17 cellular contexts compared by ENCODE assay signal in genomic region chr12:64456119-64456518, GRCh38. TPM values are rescaled to one million over a fixed set of nuclear protein-coding genes. Genes with fewer than 3 reads are reported as not detected.
DNase-seq lines count a peak whose midpoint lies in the region; ATAC-seq and TF ChIP-seq lines count a peak whose summit lies in the region.
"Had no signal": no experiment of that assay in that cellular context is flagged by ENCODE, and none has a peak within 500 bp of the region (broad histone marks: within the 10 kb centered on the region; RNA-seq: fewer than 3 reads in every experiment).

No MANE protein-coding gene starts in this region.

- peak overlapping the region; percentile 47 for H3K27ac Mint-ChIP-seq in activated CD4-positive, alpha-beta T cell treated with anti-CD3 and anti-CD28 coated beads, Interleukin-2, amount 10 ng/mL, durations not matched to agents 24 days and 14 days
- H3K27ac Mint-ChIP-seq in HFFc6 (peak overlapping the region; percentile 12), glutamatergic neuron (ENCODE audit: unreplicated experiment) (no peak overlapping the region)
- peak overlapping the region; percentile 23 for H3K27ac Mint-ChIP-seq in activated naive CD8-positive, alpha-beta T cell treated with anti-CD3 and anti-CD28 coated beads, Interleukin-2, amount 10 ng/mL, durations not matched to agents 7 days and 5 days

- POLR2A ChIA-PET in activated naive CD8-positive, alpha-beta T cell treated with anti-CD3 and anti-CD28 coated beads, Interleukin-2, amount 10 ng/mL, durations not matched to agents 7 days and 5 days (lab: Charles Lee), result interaction anchor here (0.8 to 1.3 kb wide), 2 partner anchors 8 to 12 kb away, joined by 3 to 5 read pairs; no protein-coding TSS in a partner anchor

- peaks cover 48% of the 10 kb centered on the region for H3K4me1 Mint-ChIP-seq in activated CD4-positive, alpha-beta T cell treated with anti-CD3 and anti-CD28 coated beads, Interleukin-2, amount 10 ng/mL, durations not matched to agents 24 days and 14 days
- peaks cover 68% of the 10 kb centered on the region for H3K4me1 Mint-ChIP-seq in HFFc6 (ENCODE audit: low read depth)
- H3K4me1 Mint-ChIP-seq in activated naive CD8-positive, alpha-beta T cell treated with anti-CD3 and anti-CD28 coated beads, Interleukin-2, amount 10 ng/mL, durations not matched to agents 7 days and 5 days, result peaks cover 41% of the 10 kb centered on the region
- peaks cover 19% of the 10 kb centered on the region for H3K4me1 Mint-ChIP-seq in glutamatergic neuron (ENCODE audit: low read depth, unreplicated experiment)

- peaks cover 24% of the 10 kb centered on the region for H3K36me3 Mint-ChIP-seq in activated CD4-positive, alpha-beta T cell treated with anti-CD3 and anti-CD28 coated beads, Interleukin-2, amount 10 ng/mL, durations not matched to agents 24 days and 14 days (ENCODE audit: low read depth)
- H3K36me3 Mint-ChIP-seq in HFFc6 (ENCODE audit: low read depth), result peaks cover 41% of the 10 kb centered on the region
- peaks cover 13% of the 10 kb centered on the region for H3K36me3 Mint-ChIP-seq in activated naive CD8-positive, alpha-beta T cell treated with anti-CD3 and anti-CD28 coated beads, Interleukin-2, amount 10 ng/mL, durations not matched to agents 7 days and 5 days
- no peaks in the 10 kb centered on the region for H3K36me3 Mint-ChIP-seq in glutamatergic neuron (ENCODE audit: unreplicated experiment)

- TF ChIP-seq CTCF in HFFc6 (IDR thresholded peaks at IDR 0.05) (no peak), osteoblast (IDR thresholded peaks at IDR 0.05; ENCODE audit: extremely low read depth, low read depth, low read length) (no peak), glutamatergic neuron (IDR thresholded peaks at IDR 0.05; ENCODE audit: partially characterized antibody, unreplicated experiment) (no peak), dorsolateral prefrontal cortex (IDR thresholded peaks at IDR 0.05 in 54 of 56, conservative IDR thresholded peaks at IDR 0.05 in 2 of 56; ENCODE audit: low read depth in 1 of 56, partially characterized antibody in 56 of 56) (no peak)

- H3K36me3 ChIP-seq in osteoblast (ENCODE audit: insufficient read depth, low read length), result peaks cover 11% of the 10 kb centered on the region
- H3K36me3 ChIP-seq: transverse colon had no signal

- no peaks in the 10 kb centered on the region for H3K27me3 Mint-ChIP-seq in activated CD4-positive, alpha-beta T cell treated with anti-CD3 and anti-CD28 coated beads, Interleukin-2, amount 10 ng/mL, durations not matched to agents 24 days and 14 days
- H3K27me3 Mint-ChIP-seq in HFFc6 (ENCODE audit: insufficient read depth) (peaks cover 8% of the 10 kb centered on the region), glutamatergic neuron (ENCODE audit: unreplicated experiment) (no peaks in the 10 kb centered on the region)
- no peaks in the 10 kb centered on the region for H3K27me3 Mint-ChIP-seq in activated naive CD8-positive, alpha-beta T cell treated with anti-CD3 and anti-CD28 coated beads, Interleukin-2, amount 10 ng/mL, durations not matched to agents 7 days and 5 days

- no peak overlapping the region for H3K4me3 ChIP-seq in osteoblast (ENCODE audit: insufficient read depth, low read length)
- H3K4me3 ChIP-seq in dorsolateral prefrontal cortex, result no peak overlapping the region
- H3K4me3 ChIP-seq: PC-9, skin epidermis, transverse colon had no signal

- H4K20me1 ChIP-seq in osteoblast (ENCODE audit: insufficient read depth, low read length), result peaks cover 3% of the 10 kb centered on the region

- H3K9me3 Mint-ChIP-seq in activated CD4-positive, alpha-beta T cell treated with anti-CD3 and anti-CD28 coated beads, Interleukin-2, amount 10 ng/mL, durations not matched to agents 24 days and 14 days, result no peaks in the 10 kb centered on the region
- H3K9me3 Mint-ChIP-seq in HFFc6, result no peaks in the 10 kb centered on the region
- H3K9me3 Mint-ChIP-seq in activated naive CD8-positive, alpha-beta T cell treated with anti-CD3 and anti-CD28 coated beads, Interleukin-2, amount 10 ng/mL, durations not matched to agents 7 days and 5 days, result no peaks in the 10 kb centered on the region
- peaks cover 5% of the 10 kb centered on the region for H3K9me3 Mint-ChIP-seq in glutamatergic neuron (ENCODE audit: unreplicated experiment)

- no peaks in the 10 kb centered on the region for H3K9me3 ChIP-seq in osteoblast (ENCODE audit: low read depth, low read length)
- H3K9me3 ChIP-seq: transverse colon had no signal

- peak overlapping the region; percentile 18 for H3K27ac ChIP-seq in osteoblast (ENCODE audit: low read depth, low read length)
- no peak overlapping the region for H3K27ac ChIP-seq in dorsolateral prefrontal cortex
- H3K27ac ChIP-seq: PC-9, transverse colon, VCaP had no signal

- H2AFZ ChIP-seq in osteoblast (ENCODE audit: low read length), result no peak overlapping the region
- H2AFZ ChIP-seq: PC-9 had no signal

- no peak for ATAC-seq in activated naive CD8-positive, alpha-beta T cell treated with anti-CD3 and anti-CD28 coated beads, Interleukin-2, amount 10 ng/mL, durations not matched to agents 7 days and 5 days (ENCODE audit: low read depth)

- H3K27me3 ChIP-seq in osteoblast (ENCODE audit: insufficient read depth, low read length) (no peaks in the 10 kb centered on the region), dorsolateral prefrontal cortex (no peaks in the 10 kb centered on the region)
- H3K27me3 ChIP-seq: transverse colon had no signal

- no peak overlapping the region for H3K4me2 ChIP-seq in osteoblast (ENCODE audit: insufficient read depth, low read length)
- H3K4me2 ChIP-seq: PC-9 had no signal

- peaks cover 44% of the 10 kb centered on the region for H3K4me1 ChIP-seq in osteoblast (ENCODE audit: insufficient read depth, low read length)

- H3K79me2 ChIP-seq in osteoblast (ENCODE audit: insufficient read depth, low read length), result peaks cover 70% of the 10 kb centered on the region

- intact Hi-C loops in activated CD4-positive, alpha-beta T cell treated with anti-CD3 and anti-CD28 coated beads, Interleukin-2, amount 10 ng/mL, durations not matched to agents 24 days and 14 days (cut with micrococcal nuclease), result loop anchor here (5.0 kb wide), 2 partner anchors 221 to 301 kb away; partner anchors contain the start of gene GNS
- intact Hi-C loops in dorsolateral prefrontal cortex (cut with DNase I), result no loop called here

- no peak for DNase-seq in activated CD4-positive, alpha-beta T cell treated with anti-CD3 and anti-CD28 coated beads, Interleukin-2, amount 10 ng/mL, durations not matched to agents 24 days and 14 days
- DNase-seq in activated CD4-positive, alpha-beta T cell treated with anti-CD3 and anti-CD28 coated beads for 4 hours, result no peak
- DNase-seq in HFFc6 (no peak), osteoblast (ENCODE audit: insufficient read length, low spot score, missing footprints) (no peak), glutamatergic neuron (no peak), dorsolateral prefrontal cortex (no peak), SKM-1 (lab: John Stamatoyannopoulos, UW; ENCODE audit: unreplicated experiment) (no peak)
- DNase-seq in activated naive CD8-positive, alpha-beta T cell treated with anti-CD3 and anti-CD28 coated beads, Interleukin-2, amount 10 ng/mL, durations not matched to agents 7 days and 5 days, result no peak
- DNase-seq: activated CD8-positive, alpha-beta memory T cell treated with anti-CD3 and anti-CD28 coated beads, Interleukin-2, amount 50 U/mL, for 4 hours; amniotic stem cell; EL; foreskin fibroblast; NCI-H1092; PC-9; transverse colon had no signal

- H3K4me3 Mint-ChIP-seq in activated CD4-positive, alpha-beta T cell treated with anti-CD3 and anti-CD28 coated beads, Interleukin-2, amount 10 ng/mL, durations not matched to agents 24 days and 14 days, result peak overlapping the region; percentile 25
- H3K4me3 Mint-ChIP-seq in HFFc6 (no peak overlapping the region), glutamatergic neuron (ENCODE audit: unreplicated experiment) (no peak overlapping the region)
- H3K4me3 Mint-ChIP-seq in activated naive CD8-positive, alpha-beta T cell treated with anti-CD3 and anti-CD28 coated beads, Interleukin-2, amount 10 ng/mL, durations not matched to agents 7 days and 5 days, result no peak overlapping the region

RNA-seq across cellular contexts. Expression of gene TBK1, which starts 4.2 kb away (rescaled TPM):
- total RNA-seq in activated CD4-positive, alpha-beta T cell treated with anti-CD3 and anti-CD28 coated beads, Interleukin-2, amount 10 ng/mL, durations not matched to agents 24 days and 14 days, result 32.9 and 34.6 TPM in 2 replicates
- 10 to 100 TPM; 20.2 to 23.8 (median 21.0) TPM for total RNA-seq in HFFc6 (2021; fragmentation: NEBNext Ultra II Directional; extraction: Animal tissue kit (Norgen Biotek cat#: 25700))
- total RNA-seq in activated naive CD8-positive, alpha-beta T cell treated with anti-CD3 and anti-CD28 coated beads, Interleukin-2, amount 10 ng/mL, durations not matched to agents 7 days and 5 days, result 10 to 100 TPM; 25.2 to 29.8 TPM
- total RNA-seq in osteoblast, result 34.8 and 36.2 TPM in 2 replicates
- 15.8 TPM for total RNA-seq in glutamatergic neuron (ENCODE audit: unreplicated experiment)
- total RNA-seq in dorsolateral prefrontal cortex, result 10 to 100 TPM; 17.5 to 41.7 (median 28.7) TPM

RNA-seq across cellular contexts. Expression of gene XPOT, which starts 51.9 kb away (rescaled TPM):
- 158 and 163 TPM in 2 replicates for total RNA-seq in activated CD4-positive, alpha-beta T cell treated with anti-CD3 and anti-CD28 coated beads, Interleukin-2, amount 10 ng/mL, durations not matched to agents 24 days and 14 days
- total RNA-seq in HFFc6 (2021; fragmentation: NEBNext Ultra II Directional; extraction: Animal tissue kit (Norgen Biotek cat#: 25700)), result 10 to 100 TPM; 78.1 to 97.9 (median 84.7) TPM
- total RNA-seq in activated naive CD8-positive, alpha-beta T cell treated with anti-CD3 and anti-CD28 coated beads, Interleukin-2, amount 10 ng/mL, durations not matched to agents 7 days and 5 days, result 100 to 1,000 TPM in 1 of 2 experiments, 10 to 100 TPM in 1; 98.7 to 107 TPM
- 208 and 217 TPM in 2 replicates for total RNA-seq in osteoblast
- total RNA-seq in glutamatergic neuron (ENCODE audit: unreplicated experiment), result 108 TPM
- total RNA-seq in dorsolateral prefrontal cortex, result 10 to 100 TPM; 47.3 to 92.9 (median 68.0) TPM
